In the genomic region with DNA sequence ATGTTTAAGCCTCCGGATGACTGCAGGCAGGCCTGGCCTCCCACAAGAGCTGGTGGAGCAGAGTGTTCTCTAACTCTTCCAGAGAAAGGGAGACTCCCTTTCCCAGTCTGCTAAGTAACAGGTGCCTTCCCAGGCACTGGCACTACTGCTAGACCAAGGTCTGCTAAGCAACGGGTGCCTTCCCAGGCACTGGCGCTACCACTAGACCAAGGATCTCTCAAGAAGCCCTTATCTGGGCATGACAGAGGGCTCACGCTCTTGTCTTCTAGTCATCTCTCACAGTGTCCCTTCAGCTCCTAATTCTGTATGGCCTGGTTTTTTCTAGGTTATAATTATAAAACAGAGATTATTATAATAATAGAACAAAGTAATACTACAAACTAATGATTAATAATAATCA, we compare ENCODE assay signal across 25 cellular contexts. TPM values are rescaled to one million over a fixed set of nuclear protein-coding genes. Genes with fewer than 3 reads are reported as not detected.
DNase-seq lines count a peak whose midpoint lies in the region; TF ChIP-seq lines count a peak whose summit lies in the region.
"Had no signal": no experiment of that assay in that cellular context is flagged by ENCODE, and none has a peak within 500 bp of the region (broad histone marks: within the 10 kb centered on the region; RNA-seq: fewer than 3 reads in every experiment).

No MANE protein-coding gene starts in this region.

- no peak overlapping the region for H3K4me3 ChIP-seq in cardiac muscle cell
- no peak overlapping the region for H3K4me3 ChIP-seq in right atrium auricular region
- H3K4me3 ChIP-seq in parathyroid adenoma (ENCODE audit: low read depth, low read length) = no peak overlapping the region
- H3K4me3 ChIP-seq: BLaER1 treated with 17β-estradiol and CSF1 and Interleukin-3, amounts not matched to agents 10 nM and 100 nM; GM12878; GM23248 had no signal

- peaks cover 7% of the 10 kb centered on the region for H3K27me3 Mint-ChIP-seq in activated CD4-positive, alpha-beta T cell treated with anti-CD3 and anti-CD28 coated beads, Interleukin-2, amount 10 ng/mL, durations not matched to agents 24 days and 14 days
- H3K27me3 Mint-ChIP-seq: CD4-positive, alpha-beta T cell had no signal

- TF ChIP-seq CTCF in cardiac muscle cell (IDR thresholded peaks at IDR 0.05; ENCODE audit: low read depth, low read length) = no peak
- no peak for TF ChIP-seq CTCF in right atrium auricular region (IDR thresholded peaks at IDR 0.05)
- TF ChIP-seq CTCF in parathyroid adenoma (IDR thresholded peaks at IDR 0.05) = no peak

- H3K9me3 ChIP-seq in cardiac muscle cell (ENCODE audit: low read depth) (no peaks in the 10 kb centered on the region), right atrium auricular region (peaks cover 0 to 22% of the 10 kb centered on the region in 2 donors), parathyroid adenoma (ENCODE audit: control insufficient read depth, low read length) (no peaks in the 10 kb centered on the region)
- H3K9me3 ChIP-seq: BE2C had no signal

- H3K4me2 ChIP-seq in parathyroid adenoma (ENCODE audit: low read length) = peak overlapping the region; percentile 29
- H3K4me2 ChIP-seq: BLaER1 treated with 17β-estradiol and CSF1 and Interleukin-3, amounts not matched to agents 10 nM and 100 nM had no signal

- H3K27ac ChIP-seq in cardiac muscle cell (peak overlapping the region; percentile 52), right atrium auricular region (no peak overlapping the region), parathyroid adenoma (no peak overlapping the region)
- H3K27ac ChIP-seq: 22Rv1; BLaER1 treated with 17β-estradiol and CSF1 and Interleukin-3, amounts not matched to agents 10 nM and 100 nM; GM23248 had no signal

- H3K4me1 ChIP-seq in cardiac muscle cell (ENCODE audit: low read depth) (no peaks in the 10 kb centered on the region), right atrium auricular region (no peaks in the 10 kb centered on the region), parathyroid adenoma (peaks cover 7% of the 10 kb centered on the region)
- H3K4me1 ChIP-seq: BE2C; BLaER1 treated with 17β-estradiol and CSF1 and Interleukin-3, amounts not matched to agents 10 nM and 100 nM had no signal

- no peaks in the 10 kb centered on the region for H3K4me1 Mint-ChIP-seq in activated CD4-positive, alpha-beta T cell treated with anti-CD3 and anti-CD28 coated beads, Interleukin-2, amount 10 ng/mL, durations not matched to agents 24 days and 14 days
- H3K4me1 Mint-ChIP-seq: CD14-positive monocyte; CD8-positive, alpha-beta memory T cell had no signal

- intact Hi-C loops in activated CD4-positive, alpha-beta T cell treated with anti-CD3 and anti-CD28 coated beads, Interleukin-2, amount 10 ng/mL, durations not matched to agents 24 days and 14 days (cut with micrococcal nuclease) = no loop called here

- no peaks in the 10 kb centered on the region for H3K36me3 Mint-ChIP-seq in activated CD4-positive, alpha-beta T cell treated with anti-CD3 and anti-CD28 coated beads, Interleukin-2, amount 10 ng/mL, durations not matched to agents 24 days and 14 days (ENCODE audit: low read depth)
- H3K36me3 Mint-ChIP-seq: CD14-positive monocyte had no signal

- DNase-seq in activated CD4-positive, alpha-beta T cell treated with anti-CD3 and anti-CD28 coated beads, Interleukin-2, amount 10 ng/mL, durations not matched to agents 24 days and 14 days = peak; percentile 37
- no peak for DNase-seq in activated CD4-positive, alpha-beta T cell treated with anti-CD3 and anti-CD28 coated beads, Interleukin-2, amount 50 U/mL, for 4 hours
- DNase-seq in cardiac muscle cell (ENCODE audit: low read depth in 1 of 2, low spot score in 1 of 2) = no peak
- DNase-seq in right atrium auricular region (ENCODE audit: low spot score) = no peak
- DNase-seq in AG08396 (ENCODE audit: low spot score) = no peak
- no peak for DNase-seq in NCI-H146 treated with DMSO at 0.1 percent for 48 hours (lab: John Stamatoyannopoulos, UW; ENCODE audit: unreplicated experiment)
- DNase-seq in stimulated activated CD4-positive, alpha-beta T cell treated with anti-CD3 and anti-CD28 coated beads, Interleukin-4, amount 100 ng/mL, for 24 hours = no peak
- DNase-seq: AML-193; BE2C; CD4-positive, alpha-beta T cell; CD8-positive, alpha-beta memory T cell; DMS 273 treated with DMSO at 0.1 percent for 48 hours; DMS79; EL; GDM1; GM23248; H7; HCEC 1CT had no signal

- peaks cover 16% of the 10 kb centered on the region for H3K9me3 Mint-ChIP-seq in activated CD4-positive, alpha-beta T cell treated with anti-CD3 and anti-CD28 coated beads, Interleukin-2, amount 10 ng/mL, durations not matched to agents 24 days and 14 days

- no peak overlapping the region for H3K4me3 Mint-ChIP-seq in activated CD4-positive, alpha-beta T cell treated with anti-CD3 and anti-CD28 coated beads, Interleukin-2, amount 10 ng/mL, durations not matched to agents 24 days and 14 days
- H3K4me3 Mint-ChIP-seq: CD14-positive monocyte; CD4-positive, alpha-beta T cell; CD8-positive, alpha-beta memory T cell had no signal

- peak overlapping the region; percentile 51 for H2AFZ ChIP-seq in parathyroid adenoma
- H2AFZ ChIP-seq: GM23248 had no signal

- no peak overlapping the region for H3K9ac ChIP-seq in parathyroid adenoma
- H3K9ac ChIP-seq: BLaER1 treated with 17β-estradiol and CSF1 and Interleukin-3, amounts not matched to agents 10 nM and 100 nM; GM23248 had no signal

- peaks cover 63% of the 10 kb centered on the region for H3K36me3 ChIP-seq in cardiac muscle cell
- no peaks in the 10 kb centered on the region for H3K36me3 ChIP-seq in right atrium auricular region
- no peaks in the 10 kb centered on the region for H3K36me3 ChIP-seq in parathyroid adenoma (ENCODE audit: control insufficient read depth, insufficient read depth, low read length)
- H3K36me3 ChIP-seq: BE2C had no signal

- H3K27me3 ChIP-seq in cardiac muscle cell (no peaks in the 10 kb centered on the region), right atrium auricular region (no peaks in the 10 kb centered on the region), parathyroid adenoma (ENCODE audit: control insufficient read depth, insufficient read depth, low read length) (no peaks in the 10 kb centered on the region)
- H3K27me3 ChIP-seq: BE2C; BLaER1 treated with 17β-estradiol and CSF1 and Interleukin-3, amounts not matched to agents 10 nM and 100 nM had no signal

- H3K79me2 ChIP-seq in parathyroid adenoma = no peaks in the 10 kb centered on the region

- H3K27ac Mint-ChIP-seq in activated CD4-positive, alpha-beta T cell treated with anti-CD3 and anti-CD28 coated beads, Interleukin-2, amount 10 ng/mL, durations not matched to agents 24 days and 14 days = no peak overlapping the region
- H3K27ac Mint-ChIP-seq: CD4-positive, alpha-beta T cell; CD8-positive, alpha-beta memory T cell had no signal

RNA-seq across cellular contexts. Expression of gene MYL3, which starts 27.8 kb away (rescaled TPM):
- total RNA-seq in activated CD4-positive, alpha-beta T cell treated with anti-CD3 and anti-CD28 coated beads, Interleukin-2, amount 10 ng/mL, durations not matched to agents 24 days and 14 days = not detected in 2 replicates
- 2,390 and 3,091 TPM in 2 replicates for total RNA-seq in cardiac muscle cell
- 2,590 and 3,027 TPM in 2 replicates for polyA plus RNA-seq in cardiac muscle cell
- 100 to 1,000 TPM; 208 to 223 TPM for total RNA-seq in right atrium auricular region
- total RNA-seq: CD4-positive, alpha-beta T cell; CD8-positive, alpha-beta memory T cell; GM12878; GM23248; H1 had no signal
- polyA plus RNA-seq: AG04450; CD14-positive monocyte; CD8-positive, alpha-beta memory T cell; GM23248 had no signal

RNA-seq across cellular contexts. Expression of gene PTH1R, which starts 42.0 kb away (rescaled TPM):
- total RNA-seq in activated CD4-positive, alpha-beta T cell treated with anti-CD3 and anti-CD28 coated beads, Interleukin-2, amount 10 ng/mL, durations not matched to agents 24 days and 14 days = not detected in 2 replicates
- 101 and 121 TPM in 2 replicates for total RNA-seq in cardiac muscle cell
- 112 and 164 TPM in 2 replicates for polyA plus RNA-seq in cardiac muscle cell
- 10 to 100 TPM in 1 of 2 donors, 1 to 10 TPM in 1; 7.2 to 10.1 TPM for total RNA-seq in right atrium auricular region
- total RNA-seq: CD4-positive, alpha-beta T cell; CD8-positive, alpha-beta memory T cell; GM12878 had no signal
- polyA plus RNA-seq: CD14-positive monocyte; CD8-positive, alpha-beta memory T cell; GM12878 had no signal

Comparison
In these comparisons a context has a peak if more than half of its experiments do, and no peak if none do; other contexts are left out.
1. RNA of gene MYL3, which starts 27.8 kb away (total RNA-seq): 2,390 to 3,091 TPM in cardiac muscle cell and 208 to 223 TPM in right atrium auricular region; not detected in activated CD4-positive, alpha-beta T cell treated with anti-CD3 and anti-CD28 coated beads, Interleukin-2, amount 10 ng/mL, durations not matched to agents 24 days and 14 days; every median in the first group is over 100 times any median in the second.